ENCODE assay signal across 12 cellular contexts in genomic region chr12:102735104-102735503, GRCh38.
A peak's percentile ranks its signal among the peaks of the same experiment; 100 is the strongest.
DNase-seq lines count a peak whose midpoint lies in the region; ATAC-seq, FAIRE-seq and TF ChIP-seq lines count a peak whose summit lies in the region.
"Had no signal": no experiment of that assay in that cellular context is flagged by ENCODE, and none has a peak within 500 bp of the region (broad histone marks: within the 10 kb centered on the region; RNA-seq: fewer than 3 reads in every experiment).

No MANE protein-coding gene starts in this region.

- ATAC-seq in GM19452 (IDR thresholded peaks at IDR 0.05; ENCODE audit: unreplicated experiment) (peak; percentile 97), HG02973 (IDR thresholded peaks at IDR 0.05; ENCODE audit: unreplicated experiment) (peak; percentile 89)
- ATAC-seq: activated CD4-positive, CD25-positive, alpha-beta regulatory T cell treated with anti-CD3 and anti-CD28 coated beads, Interleukin-2, amount 50 U/mL, for 24 hours had no signal

- no peak for DNase-seq in GM12891 (ENCODE audit: insufficient read length, low spot score)
- DNase-seq in NOMO-1 (lab: John Stamatoyannopoulos, UW; ENCODE audit: unreplicated experiment in 2 of 2): peak; percentile 43 to 67
- DNase-seq in AML-193 (lab: John Stamatoyannopoulos, UW): no peak
- no peak for DNase-seq in COLO829 (ENCODE audit: low spot score)
- DNase-seq in coronary artery (ENCODE audit: low spot score): no peak
- no peak for DNase-seq in iPS-NIHi11 (ENCODE audit: low spot score)
- DNase-seq: amniotic stem cell had no signal

- H3K27ac ChIP-seq in coronary artery: no peak overlapping the region
- H3K27ac ChIP-seq: parathyroid adenoma had no signal

- peak; percentile 93 for FAIRE-seq in GM12891 (lab: Jason Lieb, UNC)
- FAIRE-seq: keratinocyte had no signal

- TF ChIP-seq CTCF in coronary artery (IDR thresholded peaks at IDR 0.05): no peak

- no peak overlapping the region for H3K4me3 ChIP-seq in coronary artery

- TF ChIP-seq POLR2A in GM12891 (IDR thresholded peaks at IDR 0.05; ENCODE audit: low read depth, low read length): no peak

TF ChIP-seq in GM12891, 5 proteins besides CTCF, POLR2A, EP300 and RAD21:
- TF ChIP-seq POLR2AphosphoS5 (IDR thresholded peaks at IDR 0.05; ENCODE audit: low read depth, low read length) (no peak), POU2F2 (IDR thresholded peaks at IDR 0.05; ENCODE audit: low read depth, low read length) (no peak), PAX5 (IDR thresholded peaks at IDR 0.05; ENCODE audit: insufficient read depth, low read length, severe bottlenecking) (no peak), TAF1 (IDR thresholded peaks at IDR 0.05; ENCODE audit: low read depth, low read length) (no peak), SPI1 (IDR thresholded peaks at IDR 0.05; ENCODE audit: low read depth, low read length) (peak; percentile 78)
TF ChIP-seq in GM12891: peak in this region for 1.

Comparison
In these comparisons a context has a peak if more than half of its experiments do, and no peak if none do; other contexts are left out.
1. DNase-seq: peak in NOMO-1 (2 of 2); none in GM12891 (single experiment), AML-193 (0 of 2), COLO829 (single experiment), coronary artery (single experiment) and iPS-NIHi11 (single experiment).